ENCODE assay signal across 21 cellular contexts in the genomic region with DNA sequence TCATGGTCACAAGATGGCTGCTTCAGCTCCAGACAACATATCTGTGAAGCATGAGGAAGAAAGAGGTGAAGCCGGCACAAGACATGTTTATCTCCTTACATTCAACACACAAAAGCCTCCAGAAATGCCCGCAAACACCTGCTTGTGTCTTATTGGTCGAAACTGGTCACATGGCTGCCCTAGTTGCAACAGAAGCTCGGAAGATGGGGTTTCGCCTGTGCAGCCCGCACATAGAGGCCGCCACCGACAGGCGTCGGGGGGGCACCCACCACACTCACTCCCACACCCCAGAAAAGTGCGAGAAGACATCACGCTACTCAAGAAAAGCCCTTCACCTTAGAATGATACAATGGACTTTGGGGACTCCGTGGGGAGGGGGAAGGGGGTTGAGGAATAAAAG.
DNase-seq lines count a peak whose midpoint lies in the region; ATAC-seq, FAIRE-seq and TF ChIP-seq lines count a peak whose summit lies in the region.
"Had no signal": no experiment of that assay in that cellular context is flagged by ENCODE, and none has a peak within 500 bp of the region (broad histone marks: within the 10 kb centered on the region; RNA-seq: fewer than 3 reads in every experiment).

No MANE protein-coding gene starts in this region.

- TF ChIP-seq RAD21 in K562 (CRISPR knock-in tag; conservative IDR thresholded peaks at IDR 0.05 in 1 of 2, IDR thresholded peaks at IDR 0.05 in 1 of 2): no peak

- H3K27me3 ChIP-seq in K562 (ENCODE audit: control insufficient read depth in 2 of 2, insufficient read depth in 2 of 2, low read length in 2 of 2) (no peaks in the 10 kb centered on the region), esophagus muscularis mucosa (peaks cover 0 to 4% (median 0%) of the 10 kb centered on the region in 4 donors), testis (no peaks in the 10 kb centered on the region)
- H3K27me3 ChIP-seq: BE2C had no signal

- 4% methylated on average over 7 of the region's 13 CpGs for WGBS in K562 (ENCODE audit: insufficient coverage, low coverage, missing lambda C conversion rate)
- WGBS in esophagus muscularis mucosa: 94% methylated on average over 13 of the region's 13 CpGs
- 36 to 81% methylated on average over 13 of the region's 13 CpGs for WGBS in testis, 2 donors

- POLR2A ChIA-PET in K562 (lab: Yijun Ruan, JAX): no interaction called here

- H3K4me1 Mint-ChIP-seq in effector memory CD8-positive, alpha-beta T cell (ENCODE audit: low read depth in 2 of 2): no peaks in the 10 kb centered on the region
- H3K4me1 Mint-ChIP-seq: CD4-positive, CD25-positive, alpha-beta regulatory T cell; CD8-positive, alpha-beta memory T cell had no signal

- H3K36me3 Mint-ChIP-seq in effector memory CD8-positive, alpha-beta T cell (ENCODE audit: insufficient read depth): no peaks in the 10 kb centered on the region
- H3K36me3 Mint-ChIP-seq: CD4-positive, CD25-positive, alpha-beta regulatory T cell; CD8-positive, alpha-beta memory T cell had no signal

- H3K9me3 ChIP-seq in K562 (replicated peaks; ENCODE audit: control insufficient read depth, insufficient read depth, low read depth, low read length): no peaks in the 10 kb centered on the region
- no peaks in the 10 kb centered on the region for H3K9me3 ChIP-seq in esophagus muscularis mucosa
- no peaks in the 10 kb centered on the region for H3K9me3 ChIP-seq in testis
- H3K9me3 ChIP-seq: BE2C had no signal

- BruUV-seq in K562 (replicated peaks; lab: Mats Ljungman, UMichigan): no TSS peak

- ATAC-seq in K562: peak; percentile 54; the same call in 2 of the 3 replicates
- ATAC-seq in effector memory CD8-positive, alpha-beta T cell (replicated peaks): no peak
- ATAC-seq in GM18511 (IDR thresholded peaks at IDR 0.05; ENCODE audit: unreplicated experiment): no peak

- H2AFZ ChIP-seq in K562 (ENCODE audit: low read depth, low read length): no peak overlapping the region

- in situ Hi-C loops in K562 (cut with MboI): no loop called here

- no peaks in the 10 kb centered on the region for H3K9me1 ChIP-seq in K562 (ENCODE audit: control insufficient read depth, insufficient read depth, low read length)

- no peak overlapping the region for H3K27ac Mint-ChIP-seq in effector memory CD8-positive, alpha-beta T cell
- H3K27ac Mint-ChIP-seq: CD4-positive, CD25-positive, alpha-beta regulatory T cell; CD8-positive, alpha-beta memory T cell; H9 had no signal

- H3K36me3 ChIP-seq in K562 (ENCODE audit: control insufficient read depth, insufficient read depth, low read length): no peaks in the 10 kb centered on the region
- H3K36me3 ChIP-seq in esophagus muscularis mucosa: no peaks in the 10 kb centered on the region
- H3K36me3 ChIP-seq in testis (ENCODE audit: low read depth, missing control alignments): no peaks in the 10 kb centered on the region
- H3K36me3 ChIP-seq: BE2C had no signal

- H3K9ac ChIP-seq in K562 (ENCODE audit: insufficient read depth in 1 of 2, low read depth in 2 of 2, low read length in 2 of 2): no peak overlapping the region

- H3K4me1 ChIP-seq in K562 (replicated peaks in 1 of 2; ENCODE audit: control insufficient read depth in 2 of 2, insufficient read depth in 2 of 2, low read length in 2 of 2) (no peaks in the 10 kb centered on the region), esophagus muscularis mucosa (no peaks in the 10 kb centered on the region), testis (no peaks in the 10 kb centered on the region)
- H3K4me1 ChIP-seq: BE2C had no signal

- no peaks in the 10 kb centered on the region for H4K20me1 ChIP-seq in K562 (replicated peaks; ENCODE audit: control insufficient read depth, insufficient read depth, low read length)

- H3K27ac ChIP-seq in K562 (ENCODE audit: extremely low read depth, low read depth, low read length) (no peak overlapping the region), esophagus muscularis mucosa (replicated peaks in 1 of 4) (no peak overlapping the region), testis (no peak overlapping the region)

- H3K79me2 ChIP-seq in K562 (ENCODE audit: control insufficient read depth, insufficient read depth, low read length): no peaks in the 10 kb centered on the region

- peaks cover 38 to 45% of the 10 kb centered on the region in 2 donors for H3K27me3 Mint-ChIP-seq in effector memory CD8-positive, alpha-beta T cell

- H3K4me3 ChIP-seq in K562: no peak overlapping the region
- no peak overlapping the region for H3K4me3 ChIP-seq in esophagus muscularis mucosa
- peak overlapping the region; percentile 12 to 35 for H3K4me3 ChIP-seq in testis

- no peak for TF ChIP-seq POLR2A in K562 (conservative IDR thresholded peaks at IDR 0.05)
- TF ChIP-seq POLR2A in esophagus muscularis mucosa (IDR thresholded peaks at IDR 0.05; ENCODE audit: low read depth): no peak
- no peak for TF ChIP-seq POLR2A in testis (IDR thresholded peaks at IDR 0.05)

- no peak for TF ChIP-seq CTCF in K562 (IDR thresholded peaks at IDR 0.05 in 2 of 3, conservative IDR thresholded peaks at IDR 0.05 in 1 of 3; ENCODE audit: insufficient read depth in 2 of 3, low read depth in 1 of 3, low read length in 3 of 3)
- no peak for TF ChIP-seq CTCF in esophagus muscularis mucosa (IDR thresholded peaks at IDR 0.05)
- no peak for TF ChIP-seq CTCF in testis (IDR thresholded peaks at IDR 0.05)

- H3K4me2 ChIP-seq in K562 (ENCODE audit: insufficient read depth, low read length): no peak overlapping the region

- intact Hi-C loops in K562 (cut with micrococcal nuclease) (no loop called here), esophagus muscularis mucosa (cut with DNase I) (no loop called here), testis (cut with DNase I; ENCODE audit: low total_unique reads) (no loop called here)

- no peak for FAIRE-seq in K562 (lab: Jason Lieb, UNC)
- FAIRE-seq: A204.1, GM12891 had no signal

- DNase-seq in K562 (ENCODE audit: extremely low read depth in 1 of 4, low spot score in 3 of 4) (peak; percentile 1 to 27 (median 19)), esophagus muscularis mucosa (ENCODE audit: extremely low spot score) (peak; percentile 87), testis (peak; percentile 69), SW 1271 (lab: John Stamatoyannopoulos, UW) (no peak)
- no peak for DNase-seq in effector memory CD8-positive, alpha-beta T cell
- DNase-seq: ACHN; BE2C; C1 segment of cervical spinal cord; CD4-positive, CD25-positive, alpha-beta regulatory T cell; CD8-positive, alpha-beta memory T cell; COR-L47; DMS 273 treated with DMSO at 0.1 percent for 48 hours; DMS53; DND-41; EL; GOT3; H9; KBM-7 had no signal

- no peaks in the 10 kb centered on the region for H3K9me3 Mint-ChIP-seq in effector memory CD8-positive, alpha-beta T cell
- H3K9me3 Mint-ChIP-seq: CD4-positive, CD25-positive, alpha-beta regulatory T cell; CD8-positive, alpha-beta memory T cell; H9 had no signal

- TF ChIP-seq EP300 in K562 (IDR thresholded peaks at IDR 0.05; ENCODE audit: low read length) (no peak), esophagus muscularis mucosa (IDR thresholded peaks at IDR 0.05) (no peak)

- no peak overlapping the region for H3K4me3 Mint-ChIP-seq in effector memory CD8-positive, alpha-beta T cell
- H3K4me3 Mint-ChIP-seq: CD4-positive, CD25-positive, alpha-beta regulatory T cell; CD8-positive, alpha-beta memory T cell; H9 had no signal

- CTCF ChIA-PET in K562 (lab: Yijun Ruan, JAX; ENCODE audit: low intra/inter-chr PET ratio): interaction anchor here (0.6 kb wide), 1 partner anchor 526 kb away, joined by 3 read pairs; no protein-coding TSS in a partner anchor

TF ChIP-seq in K562, 482 proteins besides CTCF, POLR2A, EP300 and RAD21 (continues in another document):
- TF ChIP-seq USF1 (CRISPR knock-in tag; IDR thresholded peaks at IDR 0.05) (peak; percentile 25; the same call in 1 of the 2 replicates), NFYB (IDR thresholded peaks at IDR 0.05; ENCODE audit: extremely low read depth, insufficient read length) (peak; percentile 13), NR2C1 (IDR thresholded peaks at IDR 0.05) (no peak), NR2C1 (tag; IDR thresholded peaks at IDR 0.05) (no peak), ZKSCAN8 (CRISPR knock-in tag; IDR thresholded peaks at IDR 0.05) (no peak), HDGF (IDR thresholded peaks at IDR 0.05) (no peak), ZNF133 (CRISPR knock-in tag; IDR thresholded peaks at IDR 0.05) (no peak), NBN (IDR thresholded peaks at IDR 0.05; ENCODE audit: low read depth) (no peak)
- TF ChIP-seq, protein P1, sequence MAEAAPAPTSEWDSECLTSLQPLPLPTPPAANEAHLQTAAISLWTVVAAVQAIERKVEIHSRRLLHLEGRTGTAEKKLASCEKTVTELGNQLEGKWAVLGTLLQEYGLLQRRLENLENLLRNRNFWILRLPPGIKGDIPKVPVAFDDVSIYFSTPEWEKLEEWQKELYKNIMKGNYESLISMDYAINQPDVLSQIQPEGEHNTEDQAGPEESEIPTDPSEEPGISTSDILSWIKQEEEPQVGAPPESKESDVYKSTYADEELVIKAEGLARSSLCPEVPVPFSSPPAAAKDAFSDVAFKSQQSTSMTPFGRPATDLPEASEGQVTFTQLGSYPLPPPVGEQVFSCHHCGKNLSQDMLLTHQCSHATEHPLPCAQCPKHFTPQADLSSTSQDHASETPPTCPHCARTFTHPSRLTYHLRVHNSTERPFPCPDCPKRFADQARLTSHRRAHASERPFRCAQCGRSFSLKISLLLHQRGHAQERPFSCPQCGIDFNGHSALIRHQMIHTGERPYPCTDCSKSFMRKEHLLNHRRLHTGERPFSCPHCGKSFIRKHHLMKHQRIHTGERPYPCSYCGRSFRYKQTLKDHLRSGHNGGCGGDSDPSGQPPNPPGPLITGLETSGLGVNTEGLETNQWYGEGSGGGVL (CRISPR knock-in tag; IDR thresholded peaks at IDR 0.05): no peak

Comparison
In these comparisons a context has a peak if more than half of its experiments do, and no peak if none do; other contexts are left out.
1. DNase-seq: peak in K562 (4 of 4), esophagus muscularis mucosa (single experiment) and testis (single experiment); none in effector memory CD8-positive, alpha-beta T cell (0 of 3) and SW 1271 (0 of 2).
2. H3K4me3 ChIP-seq: peak in testis (2 of 2); none in K562 (single experiment) and esophagus muscularis mucosa (0 of 4).